In genomic region chr5:68452286-68452685, GRCh38 we compare ENCODE assay signal across 18 cellular contexts.
DNase-seq lines count a peak whose midpoint lies in the region; ATAC-seq, FAIRE-seq and TF ChIP-seq lines count a peak whose summit lies in the region.
"Had no signal": no experiment of that assay in that cellular context is flagged by ENCODE, and none has a peak within 500 bp of the region (broad histone marks: within the 10 kb centered on the region; RNA-seq: fewer than 3 reads in every experiment).

No MANE protein-coding gene starts in this region.

- CTCF ChIA-PET in HepG2 (lab: Yijun Ruan, JAX; ENCODE audit: low intra/inter-chr PET ratio, low total read pairs), result no interaction called here
- CTCF ChIA-PET in K562 (lab: Yijun Ruan, JAX; ENCODE audit: low intra/inter-chr PET ratio), result no interaction called here

- H3K36me3 ChIP-seq in HepG2 (replicated peaks in 1 of 2; ENCODE audit: control insufficient read depth in 1 of 2, insufficient read depth in 2 of 2, low read length in 2 of 2) (no peaks in the 10 kb centered on the region), right lobe of liver (no peaks in the 10 kb centered on the region), K562 (ENCODE audit: control insufficient read depth, insufficient read depth, low read length) (no peaks in the 10 kb centered on the region), subcutaneous abdominal adipose tissue (ENCODE audit: control insufficient read depth in 5 of 5, insufficient read depth in 5 of 5, low read length in 5 of 5) (no peaks in the 10 kb centered on the region)
- H3K36me3 ChIP-seq: BLaER1, HAP-1 had no signal

- TF ChIP-seq CTCF in HepG2 (CRISPR knock-in tag; IDR thresholded peaks at IDR 0.05) (no peak), right lobe of liver (IDR thresholded peaks at IDR 0.05) (no peak), K562 (IDR thresholded peaks at IDR 0.05 in 2 of 3, conservative IDR thresholded peaks at IDR 0.05 in 1 of 3; ENCODE audit: insufficient read depth in 2 of 3, low read depth in 1 of 3, low read length in 3 of 3) (no peak)

- no peaks in the 10 kb centered on the region for H3K9me3 ChIP-seq in HepG2 (ENCODE audit: low read length)
- no peaks in the 10 kb centered on the region for H3K9me3 ChIP-seq in right lobe of liver
- no peaks in the 10 kb centered on the region for H3K9me3 ChIP-seq in K562 (replicated peaks; ENCODE audit: control insufficient read depth, insufficient read depth, low read depth, low read length)
- no peaks in the 10 kb centered on the region for H3K9me3 ChIP-seq in subcutaneous abdominal adipose tissue (ENCODE audit: control insufficient read depth in 5 of 5, low read length in 5 of 5)
- H3K9me3 ChIP-seq: BLaER1, HAP-1 had no signal

- no peak for FAIRE-seq in HepG2 (lab: Jason Lieb, UNC)
- peak; percentile 80 for FAIRE-seq in K562 (lab: Jason Lieb, UNC)
- no peak for FAIRE-seq in RCC 7860 (lab: Jason Lieb, UNC)
- FAIRE-seq: GM12878, GM19239 had no signal

- POLR2A ChIA-PET in HepG2 (lab: Yijun Ruan, JAX) (no interaction called here), K562 (lab: Yijun Ruan, JAX) (interaction anchor here (0.7 to 1.6 kb wide), 3 partner anchors 10 to 18 kb away, joined by 3 to 7 read pairs (median 4); no protein-coding TSS in a partner anchor)

- H2AFZ ChIP-seq in HepG2 (ENCODE audit: low read length), result no peak overlapping the region
- peak overlapping the region; percentile 90 for H2AFZ ChIP-seq in K562 (ENCODE audit: low read depth, low read length)
- H2AFZ ChIP-seq: GM23248 had no signal

- TF ChIP-seq EP300 in HepG2 (IDR thresholded peaks at IDR 0.05; ENCODE audit: low read depth in 2 of 2, low read length in 2 of 2), result no peak
- TF ChIP-seq EP300 in HepG2 (CRISPR knock-in tag; IDR thresholded peaks at IDR 0.05; ENCODE audit: borderline replicate concordance), result peak; percentile 14; the same call in 1 of the 2 replicates
- TF ChIP-seq EP300 in K562 (IDR thresholded peaks at IDR 0.05; ENCODE audit: low read length), result peak; percentile 37; the same call in 1 of the 2 replicates

- H4K20me1 ChIP-seq in HepG2 (ENCODE audit: insufficient read depth, low read length) (no peaks in the 10 kb centered on the region), K562 (replicated peaks; ENCODE audit: control insufficient read depth, insufficient read depth, low read length) (no peaks in the 10 kb centered on the region)
- H4K20me1 ChIP-seq: BLaER1 had no signal

- intact Hi-C loops in HepG2 (cut with micrococcal nuclease; ENCODE audit: unreplicated experiment) (no loop called here), right lobe of liver (cut with DNase I) (loop anchor here in 1 of 2 donors (10.0 kb wide), 1 partner anchor 167 kb away; no protein-coding TSS in a partner anchor), K562 (cut with micrococcal nuclease) (no loop called here)

- H3K4me3 ChIP-seq in HepG2 (replicated peaks in 1 of 3; ENCODE audit: insufficient read depth in 1 of 3, low read depth in 2 of 3, low read length in 3 of 3) (no peak overlapping the region), right lobe of liver (no peak overlapping the region), K562 (no peak overlapping the region), subcutaneous abdominal adipose tissue (ENCODE audit: low read depth in 1 of 5, low read length in 5 of 5) (no peak overlapping the region)
- H3K4me3 ChIP-seq: BLaER1, GM12878, GM23248, HAP-1 had no signal

- TF ChIP-seq POLR2A in HepG2 (IDR thresholded peaks at IDR 0.05; ENCODE audit: insufficient read depth in 1 of 2, low read depth in 2 of 2, low read length in 2 of 2) (no peak), right lobe of liver (IDR thresholded peaks at IDR 0.05) (no peak), K562 (conservative IDR thresholded peaks at IDR 0.05) (no peak)

- H3K79me2 ChIP-seq in HepG2 (ENCODE audit: insufficient read depth, low read length) (no peaks in the 10 kb centered on the region), K562 (ENCODE audit: control insufficient read depth, insufficient read depth, low read length) (no peaks in the 10 kb centered on the region)

- H3K9ac ChIP-seq in HepG2 (ENCODE audit: insufficient read depth, low read depth, low read length) (no peak overlapping the region), K562 (ENCODE audit: insufficient read depth in 1 of 2, low read depth in 2 of 2, low read length in 2 of 2) (no peak overlapping the region; a peak in 1 of 4 replicates), subcutaneous abdominal adipose tissue (ENCODE audit: low read length in 5 of 5) (no peak overlapping the region)
- H3K9ac ChIP-seq: BLaER1, GM23248 had no signal

- ATAC-seq in HepG2, result peak; percentile 22; the same call in 1 of the 3 replicates
- no peak for ATAC-seq in right lobe of liver
- ATAC-seq in K562, result peak; percentile 64
- ATAC-seq: GM12878 had no signal

- WGBS in HepG2 (ENCODE audit: low lambda C conversion rate), result 1% methylated on average over 3 of the region's 3 CpGs
- WGBS in right lobe of liver (ENCODE audit: insufficient coverage, low coverage, low lambda C conversion rate, missing lambda C conversion rate), result 67% methylated on average over 2 of the region's 3 CpGs
- 3% methylated on average over 3 of the region's 3 CpGs for WGBS in K562 (ENCODE audit: insufficient coverage, low coverage, missing lambda C conversion rate)

- peak; percentile 14 for DNase-seq in DMS53 (lab: John Stamatoyannopoulos, UW)
- DNase-seq in DMS53 treated with DMSO at 0.1 percent for 48 hours (lab: John Stamatoyannopoulos, UW; ENCODE audit: unreplicated experiment), result no peak
- DNase-seq in HepG2 (ENCODE audit: low spot score), result peak; percentile 52
- no peak for DNase-seq in right lobe of liver
- peak in 2 of 4 experiments; percentile 32 to 51 for DNase-seq in K562 (ENCODE audit: extremely low read depth in 1 of 4, low spot score in 3 of 4)
- no peak for DNase-seq in RCC 7860 (ENCODE audit: low spot score)
- DNase-seq in NCI-H748 treated with DMSO at 0.1 percent for 48 hours (lab: John Stamatoyannopoulos, UW), result no peak
- DNase-seq: CD4-positive, alpha-beta memory T cell; DMS153; DND-41; EL; GM23248 had no signal

- H3K27ac ChIP-seq in HepG2 (ENCODE audit: extremely low read length, insufficient read depth, low read length) (no peak overlapping the region), right lobe of liver (no peak overlapping the region), K562 (ENCODE audit: extremely low read depth, low read depth, low read length) (peak overlapping the region; percentile 69), subcutaneous abdominal adipose tissue (ENCODE audit: low read depth, low read length) (peak overlapping the region; percentile 86)
- H3K27ac ChIP-seq: 22Rv1, BLaER1, GM23248 had no signal

- no TSS peak for BruUV-seq in HepG2 (replicated peaks; lab: Mats Ljungman, UMichigan)
- BruUV-seq in K562 (replicated peaks; lab: Mats Ljungman, UMichigan), result no TSS peak

- TF ChIP-seq RAD21 in HepG2 (CRISPR knock-in tag; IDR thresholded peaks at IDR 0.05) (no peak), K562 (CRISPR knock-in tag; conservative IDR thresholded peaks at IDR 0.05 in 1 of 2, IDR thresholded peaks at IDR 0.05 in 1 of 2) (no peak)

- in situ Hi-C loops in HepG2 (cut with HindIII; ENCODE audit: extremely low pct_ligation_motif_present, low pct_unique_long_range_greater_than_20kb) (no loop called here), K562 (cut with MboI) (no loop called here)

- peaks cover 20% of the 10 kb centered on the region for H3K4me1 ChIP-seq in HepG2 (ENCODE audit: insufficient read depth, low read length)
- peaks cover 0 to 26% (median 0%) of the 10 kb centered on the region in 4 donors for H3K4me1 ChIP-seq in right lobe of liver
- H3K4me1 ChIP-seq in K562 (replicated peaks in 1 of 2; ENCODE audit: control insufficient read depth in 2 of 2, insufficient read depth in 2 of 2, low read length in 2 of 2), result peaks cover 0 to 36% of the 10 kb centered on the region in 2 experiments; a peak in 3 of 5 replicates
- peaks cover 2 to 13% (median 3%) of the 10 kb centered on the region in 5 donors for H3K4me1 ChIP-seq in subcutaneous abdominal adipose tissue (ENCODE audit: control insufficient read depth in 5 of 5, insufficient read depth in 5 of 5, low read length in 5 of 5)
- H3K4me1 ChIP-seq: BLaER1 had no signal

- H3K27me3 ChIP-seq in HepG2 (ENCODE audit: control insufficient read depth in 1 of 2, insufficient read depth in 2 of 2, low read length in 2 of 2) (peaks cover 0 to 10% of the 10 kb centered on the region in 2 experiments; a peak in 1 of 5 replicates), right lobe of liver (no peaks in the 10 kb centered on the region), K562 (ENCODE audit: control insufficient read depth in 2 of 2, insufficient read depth in 2 of 2, low read length in 2 of 2) (no peaks in the 10 kb centered on the region), subcutaneous abdominal adipose tissue (ENCODE audit: control insufficient read depth in 5 of 5, insufficient read depth in 4 of 5, low read length in 5 of 5) (no peaks in the 10 kb centered on the region)
- H3K27me3 ChIP-seq: BLaER1 had no signal

- H3K4me2 ChIP-seq in HepG2 (ENCODE audit: low read depth, low read length) (no peak overlapping the region), K562 (ENCODE audit: insufficient read depth, low read length) (no peak overlapping the region; the same call in 1 of the 2 replicates)
- H3K4me2 ChIP-seq: BLaER1 had no signal

- H3K9me1 ChIP-seq in K562 (ENCODE audit: control insufficient read depth, insufficient read depth, low read length), result no peaks in the 10 kb centered on the region

TF ChIP-seq in HepG2, 621 proteins besides CTCF, POLR2A, EP300 and RAD21 (continues in another document):
- TF ChIP-seq MAFK (conservative IDR thresholded peaks at IDR 0.05 in 1 of 2, IDR thresholded peaks at IDR 0.05 in 1 of 2; ENCODE audit: low read length in 2 of 2), result peak; percentile 17 to 52; a peak in 1 of 4 replicates

TF ChIP-seq in K562, 482 proteins besides CTCF, POLR2A, EP300 and RAD21 (continues in another document):
- TF ChIP-seq ESRRB (CRISPR knock-in tag; IDR thresholded peaks at IDR 0.05; ENCODE audit: borderline replicate concordance) (no peak), SNIP1 (IDR thresholded peaks at IDR 0.05; ENCODE audit: low read depth) (no peak), MEIS2 (IDR thresholded peaks at IDR 0.05; ENCODE audit: partially characterized antibody) (peak; percentile 2), ERF (CRISPR knock-in tag; IDR thresholded peaks at IDR 0.05) (no peak), ZNF696 (CRISPR knock-in tag; conservative IDR thresholded peaks at IDR 0.05) (no peak), ETV1 (tag; conservative IDR thresholded peaks at IDR 0.05; ENCODE audit: low read depth) (no peak), ZNF23 (CRISPR knock-in tag; IDR thresholded peaks at IDR 0.05) (no peak)

Comparison
In these comparisons a context has a peak if more than half of its experiments do, and no peak if none do; other contexts are left out.
1. DNase-seq: peak in DMS53 (single experiment) and HepG2 (single experiment); none in DMS53 treated with DMSO at 0.1 percent for 48 hours (single experiment), right lobe of liver (0 of 3), RCC 7860 (single experiment) and NCI-H748 treated with DMSO at 0.1 percent for 48 hours (single experiment).
2. ATAC-seq: peak in HepG2 (single experiment) and K562 (single experiment); none in right lobe of liver (0 of 4).
3. H3K27ac ChIP-seq: peak in K562 (single experiment) and subcutaneous abdominal adipose tissue (single experiment); none in HepG2 (single experiment) and right lobe of liver (0 of 3).